1 cellular context compared by ENCODE assay signal in genomic region chr6:137095093-137095492, GRCh38.
TF ChIP-seq lines count a peak whose summit lies in the region.

No MANE protein-coding gene starts in this region.

TF ChIP-seq in K562, 482 proteins besides CTCF, POLR2A, EP300 and RAD21:
- TF ChIP-seq TBL1XR1 (IDR thresholded peaks at IDR 0.05; ENCODE audit: low read length in 2 of 2) = no peak
- 0 out of 2 replicates have a peak, but pooled peaks have one; percentile 3 for TF ChIP-seq USF2 (CRISPR knock-in tag; IDR thresholded peaks at IDR 0.05)
- 0 out of 2 replicates have a peak, but pooled peaks have one; percentile 14 for TF ChIP-seq RAD51 (IDR thresholded peaks at IDR 0.05; ENCODE audit: borderline replicate concordance, low read depth)
- TF ChIP-seq KAT7 (CRISPR knock-in tag; IDR thresholded peaks at IDR 0.05; ENCODE audit: borderline replicate concordance) = no peak
- TF ChIP-seq CAMTA2 (CRISPR knock-in tag; conservative IDR thresholded peaks at IDR 0.05) = no peak
- peak; percentile 79 for TF ChIP-seq TFE3 (CRISPR knock-in tag; IDR thresholded peaks at IDR 0.05)
- no peak for TF ChIP-seq ZBTB43 (CRISPR knock-in tag; IDR thresholded peaks at IDR 0.05)
- TF ChIP-seq ZHX1 (conservative IDR thresholded peaks at IDR 0.05; ENCODE audit: low read length) = no peak
- no peak for TF ChIP-seq FOSL1 (tag; conservative IDR thresholded peaks at IDR 0.05)
- TF ChIP-seq CCNT2 (IDR thresholded peaks at IDR 0.05; ENCODE audit: borderline replicate concordance, extremely low read depth, insufficient read length, low read depth, low read length) = no peak
- TF ChIP-seq TRIM24 (IDR thresholded peaks at IDR 0.05) = no peak
- TF ChIP-seq ZNF311 (CRISPR knock-in tag; IDR thresholded peaks at IDR 0.05) = no peak
- TF ChIP-seq GABPA (tag; conservative IDR thresholded peaks at IDR 0.05; ENCODE audit: low read depth) = no peak
- no peak for TF ChIP-seq ZNF217 (CRISPR knock-in tag; IDR thresholded peaks at IDR 0.05)
- TF ChIP-seq CCAR2 (IDR thresholded peaks at IDR 0.05; ENCODE audit: low read depth, low read length) = no peak
TF ChIP-seq in K562: peak in this region for 3.
